ENCODE assay signal across 14 cellular contexts in the genomic region with DNA sequence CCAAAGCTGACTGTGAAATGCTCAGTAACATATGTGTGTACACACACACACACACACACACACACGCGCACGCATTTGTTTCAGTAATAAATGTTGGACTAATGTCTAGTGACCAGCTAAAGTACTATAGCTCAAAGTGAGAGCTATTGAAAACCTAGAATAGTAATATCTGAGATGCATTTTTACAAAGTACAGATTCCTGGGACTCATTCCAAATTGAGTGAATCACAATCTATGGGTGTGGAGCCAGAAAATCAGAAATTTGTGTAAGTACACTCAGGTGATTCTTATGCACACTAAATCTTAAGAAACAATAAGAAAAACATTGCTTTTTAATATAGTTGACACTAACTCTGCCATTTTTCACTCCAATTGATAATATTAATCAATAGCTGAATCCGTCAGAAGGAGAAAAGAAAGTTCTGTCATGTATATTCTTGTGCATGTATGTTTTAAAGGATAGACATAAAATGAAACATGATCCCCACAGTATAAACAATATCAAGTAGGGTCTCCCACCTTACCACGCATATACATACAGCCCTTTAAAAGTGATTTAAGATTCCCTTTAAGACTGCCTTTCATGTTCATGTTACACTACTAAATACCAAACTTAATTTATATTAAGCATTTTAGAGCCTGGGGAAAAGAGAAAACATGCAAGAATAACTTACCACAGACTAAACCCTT.
DNase-seq lines count a peak whose midpoint lies in the region; ATAC-seq and TF ChIP-seq lines count a peak whose summit lies in the region.
"Had no signal": no experiment of that assay in that cellular context is flagged by ENCODE, and none has a peak within 500 bp of the region (broad histone marks: within the 10 kb centered on the region; RNA-seq: fewer than 3 reads in every experiment).

No MANE protein-coding gene starts in this region.

- H3K4me1 ChIP-seq in left lung (peaks cover 3 to 18% of the 10 kb centered on the region in 2 donors), testis (no peaks in the 10 kb centered on the region)
- H3K4me1 ChIP-seq: BLaER1 treated with 17β-estradiol and CSF1 and Interleukin-3, amounts not matched to agents 10 nM and 100 nM; psoas muscle had no signal

- no peak for TF ChIP-seq POLR2A in testis (IDR thresholded peaks at IDR 0.05)

- no peak overlapping the region for H3K4me3 ChIP-seq in left lung
- no peak overlapping the region for H3K4me3 ChIP-seq in testis
- H3K4me3 ChIP-seq: BLaER1 treated with 17β-estradiol and CSF1 and Interleukin-3, amounts not matched to agents 10 nM and 100 nM; psoas muscle had no signal

- no peaks in the 10 kb centered on the region for H3K27me3 ChIP-seq in left lung
- H3K27me3 ChIP-seq in testis, result no peaks in the 10 kb centered on the region
- H3K27me3 ChIP-seq: BLaER1 treated with 17β-estradiol and CSF1 and Interleukin-3, amounts not matched to agents 10 nM and 100 nM had no signal

- intact Hi-C loops in left lung (cut with DNase I), result no loop called here
- intact Hi-C loops in testis (cut with DNase I; ENCODE audit: low total_unique reads), result no loop called here

- H3K9me3 ChIP-seq in left lung (no peaks in the 10 kb centered on the region), testis (no peaks in the 10 kb centered on the region)
- H3K9me3 ChIP-seq: BLaER1 treated with 17β-estradiol and CSF1 and Interleukin-3, amounts not matched to agents 10 nM and 100 nM; psoas muscle had no signal

- H3K4me3 Mint-ChIP-seq in HFFc6 (0 out of 2 replicates have a peak overlapping the region, but pooled peaks have one; percentile 27), chondrocyte (ENCODE audit: unreplicated experiment) (no peak overlapping the region)
- H3K4me3 Mint-ChIP-seq: activated naive CD4-positive, alpha-beta T cell treated with anti-CD3 and anti-CD28 coated beads, Interleukin-2, amount 50 U/mL, for 24 hours; stimulated activated naive CD8-positive, alpha-beta T cell treated with anti-CD3 and anti-CD28 coated beads, Interleukin-15, Interleukin-2, amounts not matched to agents 100 ng/mL and 50 ng/mL, for 24 hours had no signal

- H3K36me3 Mint-ChIP-seq in HFFc6 (ENCODE audit: low read depth) (no peaks in the 10 kb centered on the region; the same call in 1 of the 2 replicates), chondrocyte (ENCODE audit: low read depth) (peaks cover 3% of the 10 kb centered on the region)

- H3K4me1 Mint-ChIP-seq in HFFc6 (ENCODE audit: low read depth) (peaks cover 34% of the 10 kb centered on the region), chondrocyte (ENCODE audit: low read depth) (peaks cover 36% of the 10 kb centered on the region)
- H3K4me1 Mint-ChIP-seq: activated naive CD4-positive, alpha-beta T cell treated with anti-CD3 and anti-CD28 coated beads, Interleukin-2, amount 50 U/mL, for 24 hours had no signal

- H3K27me3 Mint-ChIP-seq in HFFc6 (ENCODE audit: insufficient read depth), result no peaks in the 10 kb centered on the region; the same call in 1 of the 2 replicates
- no peaks in the 10 kb centered on the region for H3K27me3 Mint-ChIP-seq in chondrocyte (ENCODE audit: low read depth)
- H3K27me3 Mint-ChIP-seq: activated naive CD4-positive, alpha-beta T cell treated with anti-CD3 and anti-CD28 coated beads, Interleukin-2, amount 50 U/mL, for 24 hours; stimulated activated naive CD8-positive, alpha-beta T cell treated with anti-CD3 and anti-CD28 coated beads, Interleukin-15, Interleukin-2, amounts not matched to agents 100 ng/mL and 50 ng/mL, for 24 hours had no signal

- TF ChIP-seq CTCF in HFFc6 (IDR thresholded peaks at IDR 0.05) (no peak), chondrocyte (IDR thresholded peaks at IDR 0.05) (no peak), left lung (IDR thresholded peaks at IDR 0.05) (no peak), testis (IDR thresholded peaks at IDR 0.05) (no peak)

- H3K27ac ChIP-seq in left lung (peak overlapping the region; percentile 9 to 41), testis (no peak overlapping the region)
- H3K27ac ChIP-seq: BLaER1 treated with 17β-estradiol and CSF1 and Interleukin-3, amounts not matched to agents 10 nM and 100 nM; psoas muscle had no signal

- DNase-seq in AG08395 (ENCODE audit: low spot score) (peak; percentile 33), HFFc6 (peak; percentile 63), chondrocyte (ENCODE audit: low spot score) (no peak), left lung (no peak), NCI-H748 (lab: John Stamatoyannopoulos, UW; ENCODE audit: unreplicated experiment) (no peak), testis (no peak)
- DNase-seq in stimulated activated naive CD8-positive, alpha-beta T cell treated with anti-CD3 and anti-CD28 coated beads, Interleukin-15, Interleukin-2, amounts not matched to agents 100 U/mL and 50 U/mL, for 24 hours, result no peak
- DNase-seq: NCI-H510A; stimulated activated CD4-positive, alpha-beta T cell treated with anti-CD3 and anti-CD28 coated beads, Interleukin-4, amount 100 ng/mL, for 4 hours had no signal

- peak; percentile 68 for ATAC-seq in left lung
- no peak for ATAC-seq in stimulated activated naive CD8-positive, alpha-beta T cell treated with anti-CD3 and anti-CD28 coated beads, Interleukin-15, Interleukin-2, amounts not matched to agents 100 U/mL and 50 U/mL, for 24 hours
- ATAC-seq in HG03135 (IDR thresholded peaks at IDR 0.05; ENCODE audit: unreplicated experiment), result no peak

- WGBS in testis, 2 donors, result 78 to 94% methylated on average over 5 of the region's 5 CpGs

- H3K36me3 ChIP-seq in left lung, result peaks cover 0 to 6% of the 10 kb centered on the region in 2 donors
- no peaks in the 10 kb centered on the region for H3K36me3 ChIP-seq in testis (ENCODE audit: low read depth, missing control alignments)

- H3K9me3 Mint-ChIP-seq in HFFc6 (no peaks in the 10 kb centered on the region), chondrocyte (ENCODE audit: low read depth) (no peaks in the 10 kb centered on the region)
- H3K9me3 Mint-ChIP-seq: activated naive CD4-positive, alpha-beta T cell treated with anti-CD3 and anti-CD28 coated beads, Interleukin-2, amount 50 U/mL, for 24 hours; stimulated activated naive CD8-positive, alpha-beta T cell treated with anti-CD3 and anti-CD28 coated beads, Interleukin-15, Interleukin-2, amounts not matched to agents 100 ng/mL and 50 ng/mL, for 24 hours had no signal

- H3K27ac Mint-ChIP-seq in HFFc6 (peak overlapping the region; percentile 49), chondrocyte (ENCODE audit: unreplicated experiment) (peak overlapping the region; percentile 15)
- H3K27ac Mint-ChIP-seq: stimulated activated naive CD8-positive, alpha-beta T cell treated with anti-CD3 and anti-CD28 coated beads, Interleukin-15, Interleukin-2, amounts not matched to agents 100 ng/mL and 50 ng/mL, for 24 hours had no signal

Comparison
In these comparisons a context has a peak if more than half of its experiments do, and no peak if none do; other contexts are left out.
1. DNase-seq: peak in AG08395 (single experiment) and HFFc6 (single experiment); none in chondrocyte (single experiment), left lung (0 of 2), stimulated activated naive CD8-positive, alpha-beta T cell treated with anti-CD3 and anti-CD28 coated beads, Interleukin-15, Interleukin-2, amounts not matched to agents 100 U/mL and 50 U/mL, for 24 hours (single experiment), NCI-H748 (single experiment) and testis (single experiment).
2. H3K27ac ChIP-seq: peak in left lung (2 of 2); none in testis (0 of 2).